ENCODE assay signal across 17 cellular contexts in genomic region chr2:429575-430254, GRCh38.
DNase-seq lines count a peak whose midpoint lies in the region; ATAC-seq, FAIRE-seq and TF ChIP-seq lines count a peak whose summit lies in the region.
"Had no signal": no experiment of that assay in that cellular context is flagged by ENCODE, and none has a peak within 500 bp of the region (broad histone marks: within the 10 kb centered on the region; RNA-seq: fewer than 3 reads in every experiment).

No MANE protein-coding gene starts in this region.

- H3K79me2 ChIP-seq in OCI-LY1 (ENCODE audit: insufficient read depth, low read length), result no peaks in the 10 kb centered on the region
- no peaks in the 10 kb centered on the region for H3K79me2 ChIP-seq in GM12878 (ENCODE audit: control insufficient read depth, insufficient read depth, low read length)

- no peak for TF ChIP-seq CTCF in OCI-LY1 (IDR thresholded peaks at IDR 0.05; ENCODE audit: low read length)
- TF ChIP-seq CTCF in GM12878 (IDR thresholded peaks at IDR 0.05 in 2 of 3, conservative IDR thresholded peaks at IDR 0.05 in 1 of 3; ENCODE audit: control insufficient read depth in 2 of 3, extremely low read depth in 1 of 3, insufficient read depth in 1 of 3, low read depth in 3 of 3, low read length in 3 of 3), result no peak
- TF ChIP-seq CTCF in osteocyte (IDR thresholded peaks at IDR 0.05), result no peak

- BruUV-seq in GM12878 (replicated peaks; lab: Mats Ljungman, UMichigan), result no TSS peak

- no peaks in the 10 kb centered on the region for H3K9me2 ChIP-seq in OCI-LY1 (ENCODE audit: low read depth, low read length)

- RAD21 ChIA-PET in GM12878 (lab: Charles Lee; ENCODE audit: unreplicated experiment), result no interaction called here

- in situ Hi-C loops in GM12878 (cut with MboI), result no loop called here

- no peaks in the 10 kb centered on the region for H3K9me3 Mint-ChIP-seq in CD8-positive, alpha-beta memory T cell
- no peaks in the 10 kb centered on the region for H3K9me3 Mint-ChIP-seq in osteocyte (ENCODE audit: unreplicated experiment)
- H3K9me3 Mint-ChIP-seq: H9, nephron had no signal

- no peaks in the 10 kb centered on the region for H3K36me3 ChIP-seq in CD8-positive, alpha-beta memory T cell (ENCODE audit: insufficient read depth, low read length)
- H3K36me3 ChIP-seq in OCI-LY1 (ENCODE audit: insufficient read depth, low read length) (no peaks in the 10 kb centered on the region), GM12878 (ENCODE audit: control insufficient read depth in 2 of 2, insufficient read depth in 2 of 2, low read length in 1 of 2) (no peaks in the 10 kb centered on the region), aorta (ENCODE audit: control insufficient read depth in 1 of 2, insufficient read depth in 2 of 2, low read length in 1 of 2) (no peaks in the 10 kb centered on the region)
- H3K36me3 ChIP-seq: right atrium auricular region, stomach had no signal

- no peak for ATAC-seq in GM12878
- ATAC-seq in HG03342 (IDR thresholded peaks at IDR 0.05; ENCODE audit: unreplicated experiment), result no peak
- no peak for ATAC-seq in aorta (ENCODE audit: low FRiP score)
- no peak for ATAC-seq in GM19328 (IDR thresholded peaks at IDR 0.05; ENCODE audit: unreplicated experiment)
- ATAC-seq: left colon had no signal

- H3K9me3 ChIP-seq in CD8-positive, alpha-beta memory T cell (ENCODE audit: low read length), result no peaks in the 10 kb centered on the region
- H3K9me3 ChIP-seq in OCI-LY1 (ENCODE audit: low read length) (no peaks in the 10 kb centered on the region), GM12878 (replicated peaks; ENCODE audit: control insufficient read depth, insufficient read depth, low read length) (no peaks in the 10 kb centered on the region), aorta (ENCODE audit: control insufficient read depth, low read length) (no peaks in the 10 kb centered on the region)
- H3K9me3 ChIP-seq: right atrium auricular region, stomach had no signal

- peak overlapping the region; percentile 60 for H3K9ac ChIP-seq in OCI-LY1 (ENCODE audit: low read length)
- no peak overlapping the region for H3K9ac ChIP-seq in GM12878 (ENCODE audit: control insufficient read depth, insufficient read depth, low read length)
- H3K9ac ChIP-seq: KMS-11 had no signal

- SMC1A ChIA-PET in GM12878 (lab: Charles Lee; ENCODE audit: uncharacterized antibody, unreplicated experiment), result no interaction called here

- H3K4me2 ChIP-seq in OCI-LY1 (ENCODE audit: low read length) (peak overlapping the region; percentile 54), GM12878 (ENCODE audit: control insufficient read depth, insufficient read depth) (0 out of 2 replicates have a peak overlapping the region, but pooled peaks have one; percentile 17)
- H3K4me2 ChIP-seq: KMS-11 had no signal

- peak overlapping the region; percentile 72 to 99 (median 96) for H3K27ac Mint-ChIP-seq in CD8-positive, alpha-beta memory T cell
- no peak overlapping the region for H3K27ac Mint-ChIP-seq in osteocyte (ENCODE audit: unreplicated experiment)
- H3K27ac Mint-ChIP-seq: H9, nephron had no signal

- H3K4me1 ChIP-seq in CD8-positive, alpha-beta memory T cell (ENCODE audit: insufficient read depth, low read length), result peaks cover 25% of the 10 kb centered on the region
- H3K4me1 ChIP-seq in OCI-LY1 (ENCODE audit: insufficient read depth, low read length, severe bottlenecking) (peaks cover 32% of the 10 kb centered on the region), GM12878 (ENCODE audit: control insufficient read depth, insufficient read depth, low read length) (no peaks in the 10 kb centered on the region), aorta (ENCODE audit: control insufficient read depth in 1 of 2, insufficient read depth in 2 of 2, low read length in 2 of 2) (no peaks in the 10 kb centered on the region)
- H3K4me1 ChIP-seq: right atrium auricular region, stomach had no signal

- H3K4me1 Mint-ChIP-seq in CD8-positive, alpha-beta memory T cell, result peaks cover 31 to 42% (median 33%) of the 10 kb centered on the region in 3 donors
- H3K4me1 Mint-ChIP-seq in osteocyte (ENCODE audit: unreplicated experiment), result peaks cover 4% of the 10 kb centered on the region

- no peak for FAIRE-seq in GM12878 (lab: Jason Lieb, UNC)

- WGBS in GM12878 (ENCODE audit: insufficient coverage, insufficient replicate concordance, low lambda C conversion rate, missing lambda C conversion rate), result under 1% methylated on average over 19 of the region's 19 CpGs
- 89 to 91% methylated on average over 19 of the region's 19 CpGs for WGBS in aorta, 2 donors

- CTCF ChIA-PET in CD8-positive, alpha-beta memory T cell (lab: Charles Lee), result interaction anchor here (0.8 to 1.4 kb wide), 3 partner anchors 8 to 41 kb away, joined by 4 to 6 read pairs (median 4); no protein-coding TSS in a partner anchor
- CTCF ChIA-PET in GM12878 (lab: Yijun Ruan, JAX), result no interaction called here

- H2AFZ ChIP-seq in OCI-LY1 (ENCODE audit: low read length) (no peak overlapping the region), GM12878 (ENCODE audit: control insufficient read depth, low read depth, low read length) (no peak overlapping the region)

- H3K4me3 ChIP-seq in CD8-positive, alpha-beta memory T cell (ENCODE audit: low read length), result peak overlapping the region; percentile 59
- H3K4me3 ChIP-seq in OCI-LY1 (ENCODE audit: low read depth, low read length, poor library complexity, severe bottlenecking), result peak overlapping the region; percentile 37
- H3K4me3 ChIP-seq in GM12878, result no peak overlapping the region
- no peak overlapping the region for H3K4me3 ChIP-seq in aorta (ENCODE audit: low read length in 2 of 2)
- H3K4me3 ChIP-seq: right atrium auricular region, stomach had no signal

- TF ChIP-seq EP300 in GM12878 (IDR thresholded peaks at IDR 0.05; ENCODE audit: borderline replicate concordance in 1 of 2, control insufficient read depth in 1 of 2, low read depth in 2 of 2, low read length in 2 of 2), result no peak

- intact Hi-C loops in GM12878 (cut with micrococcal nuclease; ENCODE audit: unreplicated experiment), result no loop called here
- intact Hi-C loops in aorta (cut with DNase I), result no loop called here

- DNase-seq in CD8-positive, alpha-beta memory T cell, result peak in 3 of 5 donors; percentile 20 to 60 (median 37)
- DNase-seq in GM12878 (ENCODE audit: low read depth, low spot score) (no peak), osteocyte (ENCODE audit: extremely low spot score, unreplicated experiment) (peak; percentile 76), aorta (no peak)
- DNase-seq: GF-D8; H9; left colon; NCI-H146; NCI-H748 treated with DMSO at 0.1 percent for 48 hours; stimulated activated CD4-positive, alpha-beta T cell treated with anti-CD3 and anti-CD28 coated beads, Interleukin-4, amount 100 ng/mL, for 24 hours; stomach had no signal

- H4K20me1 ChIP-seq in OCI-LY1 (ENCODE audit: insufficient read depth, low read length), result no peaks in the 10 kb centered on the region
- H4K20me1 ChIP-seq in GM12878 (ENCODE audit: control insufficient read depth, insufficient read depth), result no peaks in the 10 kb centered on the region

- H3K27me3 ChIP-seq in CD8-positive, alpha-beta memory T cell (ENCODE audit: insufficient read depth, low read length, poor library complexity, severe bottlenecking), result no peaks in the 10 kb centered on the region
- no peaks in the 10 kb centered on the region for H3K27me3 ChIP-seq in OCI-LY1 (ENCODE audit: insufficient read depth, low read length)
- no peaks in the 10 kb centered on the region; a peak in 1 of 4 replicates for H3K27me3 ChIP-seq in GM12878 (replicated peaks in 1 of 2; ENCODE audit: control insufficient read depth in 2 of 2, insufficient read depth in 2 of 2, low read length in 1 of 2)
- no peaks in the 10 kb centered on the region for H3K27me3 ChIP-seq in aorta (ENCODE audit: control insufficient read depth in 1 of 2, insufficient read depth in 2 of 2, low read length in 1 of 2)
- H3K27me3 ChIP-seq: right atrium auricular region, stomach had no signal

- peaks cover 0 to under 1% of the 10 kb centered on the region in 2 donors for H3K27me3 Mint-ChIP-seq in CD8-positive, alpha-beta memory T cell
- peaks cover 12% of the 10 kb centered on the region for H3K27me3 Mint-ChIP-seq in osteocyte (ENCODE audit: unreplicated experiment)

- peaks cover 0 to 7% (median 0%) of the 10 kb centered on the region in 3 donors for H3K36me3 Mint-ChIP-seq in CD8-positive, alpha-beta memory T cell
- H3K36me3 Mint-ChIP-seq in osteocyte (ENCODE audit: unreplicated experiment), result no peaks in the 10 kb centered on the region

- no peak for TF ChIP-seq RAD21 in GM12878 (IDR thresholded peaks at IDR 0.05; ENCODE audit: insufficient read depth, low read depth, low read length)

- peak overlapping the region; percentile 42 for H3K27ac ChIP-seq in CD8-positive, alpha-beta memory T cell (ENCODE audit: low read depth, low read length)
- H3K27ac ChIP-seq in OCI-LY1 (ENCODE audit: low read depth, low read length, poor library complexity, severe bottlenecking) (peak overlapping the region; percentile 88), GM12878 (ENCODE audit: control insufficient read depth, insufficient read depth) (no peak overlapping the region), aorta (ENCODE audit: low read depth in 1 of 2, low read length in 2 of 2) (no peak overlapping the region)
- H3K27ac ChIP-seq: KMS-11, right atrium auricular region had no signal

- H3F3A ChIP-seq in OCI-LY1 (ENCODE audit: insufficient read depth, low read length), result no peaks in the 10 kb centered on the region

- peak overlapping the region; percentile 74 to 86 (median 81) for H3K4me3 Mint-ChIP-seq in CD8-positive, alpha-beta memory T cell
- no peak overlapping the region for H3K4me3 Mint-ChIP-seq in osteocyte (ENCODE audit: unreplicated experiment)
- H3K4me3 Mint-ChIP-seq: H9, nephron had no signal

- no peak for TF ChIP-seq POLR2A in GM12878 (IDR thresholded peaks at IDR 0.05; ENCODE audit: low read depth, low read length)

- POLR2A ChIA-PET in CD8-positive, alpha-beta memory T cell (lab: Charles Lee), result interaction anchor here (0.7 to 1.2 kb wide), 2 partner anchors 8 to 155 kb away, joined by 3 to 4 read pairs; no protein-coding TSS in a partner anchor
- POLR2A ChIA-PET in GM12878 (lab: Charles Lee), result no interaction called here

TF ChIP-seq in GM12878, 131 proteins besides CTCF, POLR2A, EP300 and RAD21 (continues in another document):
- TF ChIP-seq MLLT1 (IDR thresholded peaks at IDR 0.05) (no peak), MTA2 (IDR thresholded peaks at IDR 0.05; ENCODE audit: low read depth) (no peak), ZNF24 (IDR thresholded peaks at IDR 0.05) (no peak), MEF2A (IDR thresholded peaks at IDR 0.05; ENCODE audit: insufficient read depth, low read depth, low read length) (no peak)

Comparison
In these comparisons a context has a peak if more than half of its experiments do, and no peak if none do; other contexts are left out.
1. DNase-seq: peak in CD8-positive, alpha-beta memory T cell (3 of 5) and osteocyte (single experiment); none in GM12878 (single experiment) and aorta (0 of 2).
2. H3K27ac ChIP-seq: peak in CD8-positive, alpha-beta memory T cell (single experiment) and OCI-LY1 (single experiment); none in GM12878 (single experiment) and aorta (0 of 2).
3. H3K4me3 ChIP-seq: peak in CD8-positive, alpha-beta memory T cell (single experiment) and OCI-LY1 (single experiment); none in GM12878 (single experiment) and aorta (0 of 2).